25 cellular contexts compared by ENCODE assay signal in genomic region chr13:68940049-68940448, GRCh38.
"Had no signal": no experiment of that assay in that cellular context is flagged by ENCODE, and none has a peak within 500 bp of the region (broad histone marks: within the 10 kb centered on the region; RNA-seq: fewer than 3 reads in every experiment).

No MANE protein-coding gene starts in this region.

- H3K4me3 ChIP-seq: coronary artery, gastrocnemius medialis, right lobe of liver, upper lobe of left lung had no signal

- H3K9me3 ChIP-seq: gastrocnemius medialis, neutrophil, right lobe of liver, upper lobe of left lung had no signal

- ATAC-seq: activated naive CD4-positive, alpha-beta T cell treated with anti-CD3 and anti-CD28 coated beads, Interleukin-2, amount 50 U/mL, for 72 hours; activated T-cell treated with anti-CD3 and anti-CD28 coated beads, Interleukin-2, amount 50 U/mL, for 72 hours; effector memory CD8-positive, alpha-beta T cell; gastrocnemius medialis; left cardiac atrium; left ventricle myocardium superior; naive thymus-derived CD4-positive, alpha-beta T cell; right lobe of liver; stimulated activated memory B cell treated with anti-CD40 and anti-IgM and Interleukin-4, amounts not matched to agents 10 μg/mL and 1 μg/mL and 100 μg/mL, for 72 hours; stimulated activated naive CD8-positive, alpha-beta T cell treated with anti-CD3 and anti-CD28 coated beads, Interleukin-15, amount 100 ng/mL, for 72 hours had no signal

- H3K27ac ChIP-seq: coronary artery, gastrocnemius medialis, neutrophil, right lobe of liver, upper lobe of left lung had no signal

- H3K36me3 ChIP-seq: gastrocnemius medialis, neutrophil, right lobe of liver, upper lobe of left lung had no signal

- H3K4me1 ChIP-seq: gastrocnemius medialis, right lobe of liver, upper lobe of left lung had no signal

- DNase-seq: activated CD4-positive, alpha-beta T cell treated with anti-CD3 and anti-CD28 coated beads for 4 hours; activated CD4-positive, alpha-beta T cell treated with anti-CD3 and anti-CD28 coated beads, Interleukin-2, amount 50 U/mL, for 4 hours; activated naive CD4-positive, alpha-beta T cell; activated T-cell treated with anti-CD3 and anti-CD28 coated beads for 4 hours; activated T-cell treated with anti-CD3 and anti-CD28 coated beads, Interleukin-2, amount 50 U/mL, for 72 hours; anterior cingulate cortex; cerebellar nuclear complex; effector memory CD8-positive, alpha-beta T cell; erythroblast; gastrocnemius medialis; glutamatergic neuron; left cardiac atrium; left ventricle myocardium superior; midbrain; naive thymus-derived CD4-positive, alpha-beta T cell; right lobe of liver; stimulated activated CD4-positive, alpha-beta T cell treated with anti-CD3 and anti-CD28 coated beads, Interleukin-4, amount 100 ng/mL, for 4 hours; stimulated activated CD8-positive, alpha-beta memory T cell treated with anti-CD3 and anti-CD28 coated beads, Interleukin-4, amount 100 ng/mL, for 48 hours; stimulated activated naive CD8-positive, alpha-beta T cell treated with anti-CD3 and anti-CD28 coated beads, Interleukin-15, amount 100 ng/mL, for 72 hours; substantia nigra; upper lobe of left lung had no signal

- H3K27me3 ChIP-seq: gastrocnemius medialis, neutrophil, right lobe of liver, upper lobe of left lung had no signal
